Comparison of ENCODE assay signal across 12 cellular contexts in the genomic region with DNA sequence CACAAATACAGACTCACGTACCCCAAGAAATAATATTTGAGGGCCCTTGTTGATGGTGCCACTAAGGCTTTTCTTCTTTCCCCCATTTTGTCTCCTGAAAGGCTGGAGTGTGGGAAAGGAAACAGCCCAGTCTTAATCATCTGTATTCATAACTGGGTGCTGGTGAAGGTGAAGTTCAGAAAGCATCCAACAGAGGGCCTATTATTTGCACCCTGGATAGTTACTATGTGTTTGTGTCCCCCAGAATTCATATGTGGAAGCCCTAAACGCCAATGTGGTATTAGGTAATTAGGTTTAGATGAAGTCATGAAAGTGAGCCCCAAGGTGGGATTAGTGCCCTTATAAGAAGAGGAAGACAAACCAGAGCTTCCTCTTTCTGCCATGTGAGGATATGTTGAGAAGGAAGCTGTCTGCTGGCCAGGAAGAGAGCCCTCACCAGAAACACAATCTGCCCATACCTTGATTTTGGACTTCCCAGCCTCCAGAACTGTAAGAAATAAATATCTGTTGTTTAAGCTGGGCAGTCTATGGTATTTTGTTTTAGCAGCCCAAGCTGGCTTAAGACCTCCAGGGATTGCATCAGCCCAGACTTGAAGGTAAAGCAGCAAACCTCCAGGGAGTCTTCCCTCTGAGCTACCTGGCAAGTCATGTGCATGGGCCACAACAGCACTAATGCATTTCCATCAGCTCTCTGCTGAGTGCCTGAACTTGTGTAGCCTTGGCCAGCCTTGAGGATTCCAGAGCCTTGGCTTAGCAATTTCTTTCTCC.
A peak's percentile ranks its signal among the peaks of the same experiment; 100 is the strongest.
DNase-seq lines count a peak whose midpoint lies in the region; ATAC-seq and TF ChIP-seq lines count a peak whose summit lies in the region.
"Had no signal": no experiment of that assay in that cellular context is flagged by ENCODE, and none has a peak within 500 bp of the region (broad histone marks: within the 10 kb centered on the region; RNA-seq: fewer than 3 reads in every experiment).

No MANE protein-coding gene starts in this region.

- peaks cover 21% of the 10 kb centered on the region for H3K4me1 Mint-ChIP-seq in MCF 10A (ENCODE audit: insufficient read depth, unreplicated experiment)

- H3K4me1 ChIP-seq in breast epithelium = peaks cover 0 to 3% of the 10 kb centered on the region in 2 donors
- H3K4me1 ChIP-seq: psoas muscle had no signal

- TF ChIP-seq CTCF in MCF 10A (IDR thresholded peaks at IDR 0.05; ENCODE audit: unreplicated experiment) (no peak), breast epithelium (IDR thresholded peaks at IDR 0.05) (no peak), retinal pigment epithelial cell (conservative IDR thresholded peaks at IDR 0.05; ENCODE audit: low read depth, low read length) (peak; percentile 13)

- no peak overlapping the region for H3K4me3 Mint-ChIP-seq in MCF 10A (ENCODE audit: unreplicated experiment)

- H3K27me3 Mint-ChIP-seq in MCF 10A (ENCODE audit: insufficient read depth, unreplicated experiment) = no peaks in the 10 kb centered on the region

- intact Hi-C loops in MCF 10A (cut with micrococcal nuclease) = loop anchor here (10.0 kb wide), 1 partner anchor 71 kb away; no protein-coding TSS in a partner anchor
- intact Hi-C loops in breast epithelium (cut with DNase I; ENCODE audit: low total_unique reads) = no loop called here

- BruUV-seq in MCF 10A (replicated peaks; lab: Mats Ljungman, UMichigan) = no TSS peak

- no peaks in the 10 kb centered on the region for H3K9me3 Mint-ChIP-seq in MCF 10A (ENCODE audit: unreplicated experiment)

- CTCF ChIA-PET in MCF 10A (lab: Yijun Ruan, JAX) = interaction anchor here (0.6 to 1.2 kb wide), 2 partner anchors 23 to 106 kb away, joined by 3 to 6 read pairs; no protein-coding TSS in a partner anchor

- DNase-seq in MCF 10A (ENCODE audit: unreplicated experiment) (peak; percentile 31), breast epithelium (ENCODE audit: low spot score in 2 of 2) (no peak), NAMALWA (ENCODE audit: low spot score) (peak; percentile 39), caudate nucleus (lab: John Stamatoyannopoulos, UW) (no peak), retinal pigment epithelial cell (ENCODE audit: low read depth) (no peak), NCI-H446 (lab: John Stamatoyannopoulos, UW) (no peak), retina (no peak)
- DNase-seq: activated naive CD4-positive, alpha-beta T cell; kidney; NCI-H524; psoas muscle had no signal

- no peaks in the 10 kb centered on the region for H3K9me3 ChIP-seq in breast epithelium

- POLR2A ChIA-PET in MCF 10A (lab: Yijun Ruan, JAX) = no interaction called here

- no peak overlapping the region for H3K27ac ChIP-seq in breast epithelium
- peak overlapping the region; percentile 14 for H3K27ac ChIP-seq in caudate nucleus (ENCODE audit: low read depth, low read length)
- H3K27ac ChIP-seq: psoas muscle had no signal

- no peak overlapping the region for H3K27ac Mint-ChIP-seq in MCF 10A (ENCODE audit: low read depth, unreplicated experiment)

- H3K4me3 ChIP-seq in breast epithelium (no peak overlapping the region), retinal pigment epithelial cell (ENCODE audit: low read length) (no peak overlapping the region)
- H3K4me3 ChIP-seq: psoas muscle had no signal

- no peaks in the 10 kb centered on the region for H3K27me3 ChIP-seq in breast epithelium

- no peak for TF ChIP-seq POLR2A in breast epithelium (IDR thresholded peaks at IDR 0.05)

- no peaks in the 10 kb centered on the region for H3K36me3 Mint-ChIP-seq in MCF 10A (ENCODE audit: insufficient read depth, unreplicated experiment)

- H3K36me3 ChIP-seq in breast epithelium = no peaks in the 10 kb centered on the region

- ATAC-seq in HG03571 (IDR thresholded peaks at IDR 0.05; ENCODE audit: unreplicated experiment) = no peak
- ATAC-seq: psoas muscle had no signal

Comparison
In these comparisons a context has a peak if more than half of its experiments do, and no peak if none do; other contexts are left out.
1. DNase-seq: peak in MCF 10A (single experiment) and NAMALWA (single experiment); none in breast epithelium (0 of 2), caudate nucleus (0 of 61), retinal pigment epithelial cell (single experiment), NCI-H446 (0 of 2) and retina (single experiment).